In the genomic region with DNA sequence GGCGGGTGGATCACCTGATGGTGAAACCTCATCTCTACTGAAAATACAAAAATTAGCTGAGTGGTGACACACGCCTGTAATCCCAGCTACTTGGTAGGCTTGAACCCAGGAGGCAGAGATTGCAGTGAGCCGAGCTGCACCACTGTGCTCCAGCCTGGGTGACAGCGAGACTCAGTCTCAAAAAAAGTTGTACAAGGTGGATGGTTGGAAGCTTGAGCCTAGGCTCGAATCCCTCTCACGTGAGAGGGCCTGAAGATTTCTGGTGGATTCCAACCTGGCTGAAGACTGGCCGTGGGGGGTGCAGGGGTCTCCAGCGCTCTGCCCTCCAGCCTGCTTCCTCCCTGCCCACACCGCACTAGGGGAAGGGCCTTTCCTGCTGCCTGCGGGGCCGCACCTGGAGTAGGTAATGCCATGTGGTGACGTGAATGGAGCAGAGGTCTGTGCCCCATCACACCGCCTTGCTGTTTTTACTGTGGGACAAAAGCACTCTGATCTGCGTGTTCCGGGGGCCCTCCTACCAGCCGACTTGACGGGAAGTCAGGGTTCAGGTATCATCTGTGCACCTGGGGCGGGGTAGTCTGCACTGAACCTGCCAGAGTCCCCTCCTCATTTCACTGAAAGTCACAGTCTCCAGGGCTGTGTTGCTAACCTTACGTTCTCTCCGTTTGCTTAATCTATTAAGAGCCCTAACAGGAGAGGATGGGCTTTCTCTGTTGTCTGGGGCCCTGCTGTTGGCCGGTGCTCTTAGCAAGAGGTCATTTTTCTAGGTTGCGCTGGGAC, we compare ENCODE assay signal across 9 cellular contexts. TPM values are rescaled to one million over a fixed set of nuclear protein-coding genes. Genes with fewer than 3 reads are reported as not detected.
DNase-seq lines count a peak whose midpoint lies in the region; ATAC-seq, FAIRE-seq and TF ChIP-seq lines count a peak whose summit lies in the region.
"Had no signal": no experiment of that assay in that cellular context is flagged by ENCODE, and none has a peak within 500 bp of the region (broad histone marks: within the 10 kb centered on the region; RNA-seq: fewer than 3 reads in every experiment).

No MANE protein-coding gene starts in this region.

- no peak for ATAC-seq in natural killer cell treated with Interleukin-12 subunit alpha and Interleukin-12 subunit beta and Interleukin-15 and Interleukin-18, amount 100 ng/mL, for 72 hours
- ATAC-seq in natural killer cell (no peak), T-helper 17 cell (no peak)

- intact Hi-C loops in natural killer cell (cut with micrococcal nuclease): loop anchor here (5.0 to 10.0 kb wide), 2 partner anchors 72 to 90 kb away; a partner anchor contains a TSS
- intact Hi-C loops in endothelial cell of umbilical vein (cut with micrococcal nuclease): no loop called here
- intact Hi-C loops in prostate gland (cut with DNase I): loop anchor here (10.0 kb wide), 1 partner anchor 230 kb away; no protein-coding TSS in a partner anchor

- BruUV-seq in endothelial cell of umbilical vein (replicated peaks; lab: Mats Ljungman, UMichigan): no TSS peak

- no peak overlapping the region for H2AFZ ChIP-seq in endothelial cell of umbilical vein (ENCODE audit: low read depth, low read length)

- H3K9me1 ChIP-seq in endothelial cell of umbilical vein (replicated peaks; ENCODE audit: control insufficient read depth, extremely low read depth, insufficient read depth, low read length): no peaks in the 10 kb centered on the region

- FAIRE-seq in endothelial cell of umbilical vein (lab: Jason Lieb, UNC): peak; percentile 42
- FAIRE-seq: endometrium had no signal

- peaks cover 42% of the 10 kb centered on the region for H3K4me1 ChIP-seq in endothelial cell of umbilical vein (ENCODE audit: control insufficient read depth, extremely low read depth, insufficient read depth, low read length)
- H3K4me1 ChIP-seq in prostate gland (replicated peaks): peaks cover 15% of the 10 kb centered on the region

- CTCF ChIA-PET in endothelial cell of umbilical vein (lab: Charles Lee): interaction anchor here (1.0 to 2.0 kb wide), 4 partner anchors 9 to 106 kb away, joined by 3 to 5 read pairs (median 4); no protein-coding TSS in a partner anchor

- H3K4me3 ChIP-seq in endothelial cell of umbilical vein (replicated peaks in 1 of 3; ENCODE audit: insufficient read depth in 1 of 3, low read depth in 1 of 3, low read length in 3 of 3): no peak overlapping the region
- H3K4me3 ChIP-seq in brain microvascular endothelial cell (ENCODE audit: low read depth, low read length): no peak overlapping the region
- no peak overlapping the region for H3K4me3 ChIP-seq in prostate gland

- H3K27me3 ChIP-seq in endothelial cell of umbilical vein (ENCODE audit: control insufficient read depth in 2 of 2, insufficient read depth in 2 of 2, low read length in 2 of 2) (no peaks in the 10 kb centered on the region), brain microvascular endothelial cell (replicated peaks) (no peaks in the 10 kb centered on the region), prostate gland (replicated peaks; ENCODE audit: insufficient read depth) (no peaks in the 10 kb centered on the region)

- H3K4me1 Mint-ChIP-seq in natural killer cell treated with Interleukin-12 subunit alpha and Interleukin-12 subunit beta and Interleukin-15 and Interleukin-18, amount 100 ng/mL, for 72 hours (ENCODE audit: low read depth in 2 of 2): peaks cover 29 to 43% of the 10 kb centered on the region in 2 donors
- H3K4me1 Mint-ChIP-seq in natural killer cell (peaks cover 31 to 36% of the 10 kb centered on the region in 2 donors), T-helper 17 cell (peaks cover 36% of the 10 kb centered on the region), type B pancreatic cell (ENCODE audit: unreplicated experiment) (peaks cover 30% of the 10 kb centered on the region)

- DNase-seq in natural killer cell treated with Interleukin-12 subunit alpha and Interleukin-12 subunit beta and Interleukin-15 and Interleukin-18, amount 100 ng/mL, for 72 hours (ENCODE audit: low spot score): no peak
- DNase-seq in natural killer cell (no peak), T-helper 17 cell (no peak), endothelial cell of umbilical vein (ENCODE audit: low read depth, low spot score) (no peak), type B pancreatic cell (ENCODE audit: extremely low spot score, unreplicated experiment) (no peak), HuH-7 (ENCODE audit: low spot score) (no peak), brain microvascular endothelial cell (no peak), prostate gland (ENCODE audit: low spot score) (no peak)

- POLR2A ChIA-PET in endothelial cell of umbilical vein (lab: Charles Lee): no interaction called here

- 67% methylated on average over 22 of the region's 22 CpGs for WGBS in prostate gland

- no peak for TF ChIP-seq CTCF in natural killer cell (IDR thresholded peaks at IDR 0.05)
- no peak for TF ChIP-seq CTCF in endothelial cell of umbilical vein (IDR thresholded peaks at IDR 0.05; ENCODE audit: extremely low read depth in 1 of 2, insufficient read depth in 1 of 2, low read depth in 1 of 2, low read length in 2 of 2)
- TF ChIP-seq CTCF in type B pancreatic cell (conservative IDR thresholded peaks at IDR 0.05): no peak
- no peak for TF ChIP-seq CTCF in brain microvascular endothelial cell (IDR thresholded peaks at IDR 0.05; ENCODE audit: low read depth, low read length, missing control alignments)
- no peak for TF ChIP-seq CTCF in prostate gland (IDR thresholded peaks at IDR 0.05)

- dilution Hi-C loops in endothelial cell of umbilical vein (cut with MboI; ENCODE audit: extremely low pct_ligation_motif_present, low sequenced_read_pairs): no loop called here

- peak overlapping the region; percentile 51 for H3K4me2 ChIP-seq in endothelial cell of umbilical vein (ENCODE audit: insufficient read depth, low read length)

- no peaks in the 10 kb centered on the region for H3K9me3 ChIP-seq in T-helper 17 cell (ENCODE audit: control insufficient read depth, low read length, poor library complexity, severe bottlenecking)
- no peaks in the 10 kb centered on the region for H3K9me3 ChIP-seq in endothelial cell of umbilical vein (replicated peaks; ENCODE audit: control insufficient read depth, insufficient read depth, low read length)
- no peaks in the 10 kb centered on the region for H3K9me3 ChIP-seq in prostate gland

- no peaks in the 10 kb centered on the region for H3K27me3 Mint-ChIP-seq in natural killer cell treated with Interleukin-12 subunit alpha and Interleukin-12 subunit beta and Interleukin-15 and Interleukin-18, amount 100 ng/mL, for 72 hours
- H3K27me3 Mint-ChIP-seq in natural killer cell (ENCODE audit: low read depth in 2 of 2) (no peaks in the 10 kb centered on the region), T-helper 17 cell (no peaks in the 10 kb centered on the region), type B pancreatic cell (no peaks in the 10 kb centered on the region)

- H3K36me3 Mint-ChIP-seq in natural killer cell treated with Interleukin-12 subunit alpha and Interleukin-12 subunit beta and Interleukin-15 and Interleukin-18, amount 100 ng/mL, for 72 hours: peaks cover 23% of the 10 kb centered on the region
- H3K36me3 Mint-ChIP-seq in natural killer cell: peaks cover 11% of the 10 kb centered on the region
- peaks cover 6% of the 10 kb centered on the region for H3K36me3 Mint-ChIP-seq in T-helper 17 cell (ENCODE audit: low read depth)
- peaks cover 27% of the 10 kb centered on the region for H3K36me3 Mint-ChIP-seq in type B pancreatic cell

- H3K4me3 Mint-ChIP-seq in natural killer cell treated with Interleukin-12 subunit alpha and Interleukin-12 subunit beta and Interleukin-15 and Interleukin-18, amount 100 ng/mL, for 72 hours: peak overlapping the region; percentile 65
- H3K4me3 Mint-ChIP-seq in natural killer cell: no peak overlapping the region
- H3K4me3 Mint-ChIP-seq in T-helper 17 cell: peak overlapping the region; percentile 58
- peak overlapping the region; percentile 81 for H3K4me3 Mint-ChIP-seq in type B pancreatic cell

- peaks cover 30 to 31% of the 10 kb centered on the region in 2 experiments for H3K36me3 ChIP-seq in endothelial cell of umbilical vein (ENCODE audit: control insufficient read depth in 2 of 2, extremely low read depth in 1 of 2, insufficient read depth in 2 of 2, low read length in 2 of 2)
- peaks cover 43% of the 10 kb centered on the region for H3K36me3 ChIP-seq in brain microvascular endothelial cell (replicated peaks)
- peaks cover 6 to 11% of the 10 kb centered on the region in 2 donors for H3K36me3 ChIP-seq in prostate gland

- H3K79me2 ChIP-seq in endothelial cell of umbilical vein (ENCODE audit: control insufficient read depth, insufficient read depth, low read length): peaks cover 36% of the 10 kb centered on the region

- in situ Hi-C loops in brain microvascular endothelial cell (cut with HindIII; ENCODE audit: low pct_ligation_motif_present, low sequenced_read_pairs): no loop called here

- H3K9me3 Mint-ChIP-seq in natural killer cell treated with Interleukin-12 subunit alpha and Interleukin-12 subunit beta and Interleukin-15 and Interleukin-18, amount 100 ng/mL, for 72 hours: no peaks in the 10 kb centered on the region
- H3K9me3 Mint-ChIP-seq in natural killer cell: no peaks in the 10 kb centered on the region
- H3K9me3 Mint-ChIP-seq in type B pancreatic cell: no peaks in the 10 kb centered on the region

- H4K20me1 ChIP-seq in endothelial cell of umbilical vein (replicated peaks; ENCODE audit: control insufficient read depth, extremely low read depth, insufficient read depth, low read length): peaks cover 12% of the 10 kb centered on the region

- no peak overlapping the region for H3K27ac ChIP-seq in endothelial cell of umbilical vein (ENCODE audit: insufficient read depth, low read depth, low read length)
- H3K27ac ChIP-seq in brain microvascular endothelial cell: no peak overlapping the region
- no peak overlapping the region for H3K27ac ChIP-seq in prostate gland

- TF ChIP-seq POLR2A in endothelial cell of umbilical vein (IDR thresholded peaks at IDR 0.05; ENCODE audit: low read depth, low read length) (no peak), prostate gland (IDR thresholded peaks at IDR 0.05) (no peak)

- peak overlapping the region; percentile 35 to 58 for H3K27ac Mint-ChIP-seq in natural killer cell treated with Interleukin-12 subunit alpha and Interleukin-12 subunit beta and Interleukin-15 and Interleukin-18, amount 100 ng/mL, for 72 hours
- H3K27ac Mint-ChIP-seq in natural killer cell (peak overlapping the region in 1 of 2 donors; percentile 77), T-helper 17 cell (peak overlapping the region; percentile 86), type B pancreatic cell (peak overlapping the region; percentile 96)

- no peak overlapping the region for H3K9ac ChIP-seq in endothelial cell of umbilical vein (replicated peaks; ENCODE audit: extremely low read depth, insufficient read depth, low read length)

RNA-seq across cellular contexts. Expression of a gene that starts 4.2 kb away (rescaled TPM):
- 1,000 to 10,000 TPM; 1,294 to 1,944 TPM for total RNA-seq in natural killer cell treated with Interleukin-12 subunit alpha and Interleukin-12 subunit beta and Interleukin-15 and Interleukin-18, amount 100 ng/mL, for 72 hours
- total RNA-seq in natural killer cell (1,000 to 10,000 TPM; 1,286 to 1,549 (median 1,294) TPM), T-helper 17 cell (1,000 to 10,000 TPM; 4,192 to 4,476 TPM), endothelial cell of umbilical vein (1,463 and 1,769 TPM in 2 replicates), type B pancreatic cell (ENCODE audit: low replicate concordance) (2,449 and 2,557 TPM in 2 replicates), prostate gland (over 10,000 TPM in 1 of 2 donors, 1,000 to 10,000 TPM in 1; 6,889 to 11,644 TPM)
- polyA plus RNA-seq in endothelial cell of umbilical vein: 5,670 and 7,559 TPM in 2 replicates
- 2,984 and 4,467 TPM in 2 replicates for polyA plus RNA-seq in endothelial cell of umbilical vein (2011; cell fraction: cytosol; rRNA removed)
- 991 and 1,041 TPM in 2 replicates for polyA plus RNA-seq in endothelial cell of umbilical vein (2011; cell fraction: nucleus; rRNA removed)
- polyA plus RNA-seq in endothelial cell of umbilical vein (2012): 1,852 and 3,445 TPM in 2 replicates
- 1,015 and 1,258 TPM in 2 replicates for polyA minus RNA-seq in endothelial cell of umbilical vein
- polyA minus RNA-seq in endothelial cell of umbilical vein (2011; cell fraction: cytosol; rRNA and poly(A)+ RNA removed): 1,960 TPM
- 130 and 394 TPM in 2 replicates for polyA minus RNA-seq in endothelial cell of umbilical vein (2011; cell fraction: nucleus; rRNA and poly(A)+ RNA removed)

RNA-seq across cellular contexts. Expression of a gene that starts 10.9 kb away (rescaled TPM):
- total RNA-seq in natural killer cell treated with Interleukin-12 subunit alpha and Interleukin-12 subunit beta and Interleukin-15 and Interleukin-18, amount 100 ng/mL, for 72 hours: 1 to 10 TPM in 1 of 2 donors, under 1 TPM in 1; 0.81 to 4.2 TPM
- total RNA-seq in natural killer cell: 1 to 10 TPM; 1.1 to 1.8 (median 1.2) TPM
- total RNA-seq in T-helper 17 cell: 1 to 10 TPM; 4.7 to 8.2 TPM
- total RNA-seq in endothelial cell of umbilical vein: 1.5 and 2.0 TPM in 2 replicates
- polyA plus RNA-seq in endothelial cell of umbilical vein: 5.4 and 5.9 TPM in 2 replicates
- 1.6 and 3.1 TPM in 2 replicates for polyA plus RNA-seq in endothelial cell of umbilical vein (2011; cell fraction: cytosol; rRNA removed)
- 83.3 and 124 TPM in 2 replicates for polyA plus RNA-seq in endothelial cell of umbilical vein (2011; cell fraction: nucleus; rRNA removed)
- polyA plus RNA-seq in endothelial cell of umbilical vein (2012): 8.3 and 11.2 TPM in 2 replicates
- 1.9 and 7.6 TPM in 2 replicates for polyA minus RNA-seq in endothelial cell of umbilical vein
- polyA minus RNA-seq in endothelial cell of umbilical vein (2011; cell fraction: cytosol; rRNA and poly(A)+ RNA removed): 7.4 TPM
- 5.1 and 7.8 TPM in 2 replicates for polyA minus RNA-seq in endothelial cell of umbilical vein (2011; cell fraction: nucleus; rRNA and poly(A)+ RNA removed)
- total RNA-seq in type B pancreatic cell (ENCODE audit: low replicate concordance): 1.6 and 6.5 TPM in 2 replicates
- 1 to 10 TPM in 1 of 2 donors, under 1 TPM in 1; 0.18 to 8.9 TPM for total RNA-seq in prostate gland

RNA-seq across cellular contexts. Expression of a gene that starts 48.8 kb away (rescaled TPM):
- not detected for total RNA-seq in natural killer cell treated with Interleukin-12 subunit alpha and Interleukin-12 subunit beta and Interleukin-15 and Interleukin-18, amount 100 ng/mL, for 72 hours
- not detected for total RNA-seq in natural killer cell
- total RNA-seq in T-helper 17 cell: not detected
- 0.44 and 0.60 TPM in 2 replicates for total RNA-seq in endothelial cell of umbilical vein
- 0.37 and 0.99 TPM in 2 replicates for polyA plus RNA-seq in endothelial cell of umbilical vein
- 0.06 and 0.38 TPM in 2 replicates for polyA plus RNA-seq in endothelial cell of umbilical vein (2011; cell fraction: cytosol; rRNA removed)
- 1.1 and 1.4 TPM in 2 replicates for polyA plus RNA-seq in endothelial cell of umbilical vein (2011; cell fraction: nucleus; rRNA removed)
- 0.15 and 0.17 TPM in 2 replicates for polyA plus RNA-seq in endothelial cell of umbilical vein (2012)
- polyA minus RNA-seq in endothelial cell of umbilical vein: 0.55 and 0.66 TPM in 2 replicates
- not detected for polyA minus RNA-seq in endothelial cell of umbilical vein (2011; cell fraction: cytosol; rRNA and poly(A)+ RNA removed)
- 0.48 TPM in 1 of 2 replicates, not detected in the other for polyA minus RNA-seq in endothelial cell of umbilical vein (2011; cell fraction: nucleus; rRNA and poly(A)+ RNA removed)
- total RNA-seq in type B pancreatic cell (ENCODE audit: low replicate concordance): 13.4 and 16.7 TPM in 2 replicates
- total RNA-seq in prostate gland: 100 to 1,000 TPM in 1 of 2 donors, not detected in 1; 274 TPM

RNA-seq across cellular contexts. Expression of a gene that starts 56.5 kb away (rescaled TPM):
- 100 to 1,000 TPM in 1 of 2 donors, 10 to 100 TPM in 1; 88.6 to 188 TPM for total RNA-seq in natural killer cell treated with Interleukin-12 subunit alpha and Interleukin-12 subunit beta and Interleukin-15 and Interleukin-18, amount 100 ng/mL, for 72 hours
- total RNA-seq in natural killer cell (100 to 1,000 TPM; 142 to 195 (median 180) TPM), T-helper 17 cell (100 to 1,000 TPM; 140 to 154 TPM), endothelial cell of umbilical vein (139 and 146 TPM in 2 replicates), type B pancreatic cell (ENCODE audit: low replicate concordance) (120 and 129 TPM in 2 replicates), prostate gland (100 to 1,000 TPM; 128 to 165 TPM)
- 85.8 and 90.2 TPM in 2 replicates for polyA plus RNA-seq in endothelial cell of umbilical vein
- 50.3 and 54.0 TPM in 2 replicates for polyA plus RNA-seq in endothelial cell of umbilical vein (2011; cell fraction: cytosol; rRNA removed)
- polyA plus RNA-seq in endothelial cell of umbilical vein (2011; cell fraction: nucleus; rRNA removed): 424 and 453 TPM in 2 replicates
- polyA plus RNA-seq in endothelial cell of umbilical vein (2012): 77.0 and 77.7 TPM in 2 replicates
- polyA minus RNA-seq in endothelial cell of umbilical vein: 92.3 and 122 TPM in 2 replicates
- 44.9 TPM for polyA minus RNA-seq in endothelial cell of umbilical vein (2011; cell fraction: cytosol; rRNA and poly(A)+ RNA removed)
- 149 and 150 TPM in 2 replicates for polyA minus RNA-seq in endothelial cell of umbilical vein (2011; cell fraction: nucleus; rRNA and poly(A)+ RNA removed)
